ENCODE assay signal across 19 cellular contexts in the genomic region with DNA sequence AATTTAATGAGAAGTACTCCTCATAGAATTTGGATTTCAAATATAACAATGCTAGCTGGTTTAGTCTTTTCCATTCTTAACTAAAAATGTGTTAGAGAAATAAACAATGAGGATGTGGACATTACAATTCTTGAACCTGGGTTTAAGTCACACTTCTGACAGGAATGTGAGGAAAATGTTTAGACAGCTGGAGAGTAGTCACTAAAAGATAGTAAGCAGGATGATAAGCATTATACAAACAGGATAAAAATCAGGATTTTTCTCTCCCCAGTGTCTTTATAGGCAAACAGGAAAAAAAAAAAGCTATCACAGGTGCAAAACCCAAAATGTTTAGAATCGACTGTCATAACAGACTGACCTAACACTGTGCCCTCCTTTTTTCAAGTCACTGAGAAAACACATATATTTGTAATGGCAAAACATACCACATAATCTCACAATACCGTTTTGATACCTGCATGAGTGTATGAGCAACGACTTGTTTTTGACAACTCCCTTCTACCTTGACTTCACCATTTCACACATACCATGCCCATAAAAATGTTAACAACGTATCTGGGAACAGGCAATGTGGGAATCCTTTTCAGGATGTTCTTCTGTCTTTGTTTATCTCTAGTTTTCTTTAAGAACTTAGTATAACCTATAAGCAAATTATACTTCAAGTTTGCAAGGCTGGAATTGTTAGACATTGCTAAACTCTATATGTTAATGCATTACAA.
A peak's percentile ranks its signal among the peaks of the same experiment; 100 is the strongest.
DNase-seq lines count a peak whose midpoint lies in the region; ATAC-seq, FAIRE-seq and TF ChIP-seq lines count a peak whose summit lies in the region.
"Had no signal": no experiment of that assay in that cellular context is flagged by ENCODE, and none has a peak within 500 bp of the region (broad histone marks: within the 10 kb centered on the region; RNA-seq: fewer than 3 reads in every experiment).

No MANE protein-coding gene starts in this region.

- H3K9me3 Mint-ChIP-seq in endothelial cell (ENCODE audit: unreplicated experiment), result no peaks in the 10 kb centered on the region

- POLR2A ChIA-PET in A549 (lab: Yijun Ruan, JAX), result no interaction called here

- WGBS in A549 (ENCODE audit: missing lambda C conversion rate), result 46% methylated on average over 4 of the region's 4 CpGs
- WGBS in psoas muscle, 3 donors, result 55 to 69% (median 64%) methylated on average over 4 of the region's 4 CpGs

- H3K4me3 Mint-ChIP-seq in endothelial cell (ENCODE audit: unreplicated experiment), result no peak overlapping the region

- TF ChIP-seq RAD21 in A549 (conservative IDR thresholded peaks at IDR 0.05 in 1 of 2, IDR thresholded peaks at IDR 0.05 in 1 of 2), result no peak

- peak overlapping the region; percentile 17 for H3K27ac Mint-ChIP-seq in endothelial cell (ENCODE audit: unreplicated experiment)

- FAIRE-seq in A549 (lab: Jason Lieb, UNC), result peak; percentile 73
- FAIRE-seq: GM12878, GM19239, K562 had no signal

- H3K36me3 ChIP-seq in mucosa of descending colon (ENCODE audit: low read depth) (no peaks in the 10 kb centered on the region), psoas muscle (ENCODE audit: insufficient read depth in 1 of 2, low read depth in 1 of 2) (no peaks in the 10 kb centered on the region)

- H3K27ac ChIP-seq in A549 (no peak overlapping the region), psoas muscle (no peak overlapping the region)
- H3K27ac ChIP-seq: BLaER1 treated with 17β-estradiol and CSF1 and Interleukin-3, amounts not matched to agents 10 nM and 100 nM; HL-60 had no signal

- intact Hi-C loops in mucosa of descending colon (cut with DNase I, micrococcal nuclease) (no loop called here), psoas muscle (cut with DNase I) (loop anchor here in 1 of 2 donors (10.0 kb wide), 1 partner anchor 63 kb away; no protein-coding TSS in a partner anchor)

- no peaks in the 10 kb centered on the region for H3K27me3 ChIP-seq in psoas muscle (ENCODE audit: insufficient read depth in 3 of 3, low read length in 2 of 3)
- H3K27me3 ChIP-seq: BLaER1 treated with 17β-estradiol and CSF1 and Interleukin-3, amounts not matched to agents 10 nM and 100 nM had no signal

- peaks cover 11% of the 10 kb centered on the region for H3K4me1 Mint-ChIP-seq in endothelial cell (ENCODE audit: unreplicated experiment)

- peak overlapping the region; percentile 10; the same call in 2 of the 3 replicates for H3K4me2 ChIP-seq in A549
- H3K4me2 ChIP-seq: BLaER1 treated with 17β-estradiol and CSF1 and Interleukin-3, amounts not matched to agents 10 nM and 100 nM; PC-9 had no signal

- no peaks in the 10 kb centered on the region for H3K36me3 Mint-ChIP-seq in endothelial cell (ENCODE audit: low read depth, unreplicated experiment)

- TF ChIP-seq CTCF in A549 (IDR thresholded peaks at IDR 0.05) (no peak), LNCaP clone FGC (IDR thresholded peaks at IDR 0.05; ENCODE audit: control insufficient read depth, extremely low read depth, insufficient read depth) (no peak), endothelial cell (IDR thresholded peaks at IDR 0.05; ENCODE audit: unreplicated experiment) (no peak), mucosa of descending colon (IDR thresholded peaks at IDR 0.05) (no peak), psoas muscle (IDR thresholded peaks at IDR 0.05) (no peak)

- CTCF ChIA-PET in A549 (lab: Yijun Ruan, JAX), result no interaction called here

- no peak for TF ChIP-seq POLR2A in A549 (IDR thresholded peaks at IDR 0.05; ENCODE audit: low read length)

- DNase-seq in A549 (ENCODE audit: low read depth in 1 of 2, low spot score in 1 of 2) (no peak), LNCaP clone FGC (ENCODE audit: low read depth) (peak; percentile 64), endothelial cell (ENCODE audit: low spot score) (no peak), lung microvascular endothelial cell (ENCODE audit: low read depth in 2 of 2) (peak; percentile 4 to 9), mucosa of descending colon (no peak), psoas muscle (no peak)
- DNase-seq: 8988T, NCI-H1092, NCI-H187, NCI-H446, NCI-H748 treated with DMSO at 0.1 percent for 48 hours, PC-9 had no signal

- no peak overlapping the region for H3K4me3 ChIP-seq in A549
- no peak overlapping the region for H3K4me3 ChIP-seq in LNCaP clone FGC (ENCODE audit: low read depth, low read length)
- no peak overlapping the region for H3K4me3 ChIP-seq in mucosa of descending colon
- no peak overlapping the region for H3K4me3 ChIP-seq in psoas muscle
- H3K4me3 ChIP-seq: BLaER1 treated with 17β-estradiol and CSF1 and Interleukin-3, amounts not matched to agents 10 nM and 100 nM; GM12878; K562; PC-9 had no signal

- H3K9me3 ChIP-seq in A549 (peaks cover 12% of the 10 kb centered on the region; the same call in 1 of the 3 replicates), mucosa of descending colon (peaks cover 6% of the 10 kb centered on the region), psoas muscle (no peaks in the 10 kb centered on the region)

- TF ChIP-seq EP300 in A549 (IDR thresholded peaks at IDR 0.05), result no peak

- H3K27me3 Mint-ChIP-seq in endothelial cell (ENCODE audit: unreplicated experiment), result no peaks in the 10 kb centered on the region

- H3K4me1 ChIP-seq in A549 (peaks cover 27% of the 10 kb centered on the region), mucosa of descending colon (ENCODE audit: low read depth) (no peaks in the 10 kb centered on the region), psoas muscle (no peaks in the 10 kb centered on the region)

- ATAC-seq in A549 (no peak), SK-N-SH treated with all-trans-retinoic acid at 6 μM for 48 hours (no peak), mucosa of descending colon (no peak), HG02588 (IDR thresholded peaks at IDR 0.05; ENCODE audit: unreplicated experiment) (no peak), psoas muscle (no peak)
- ATAC-seq: GM12878, K562 had no signal

TF ChIP-seq in A549, 52 proteins besides CTCF, POLR2A, EP300 and RAD21 (continues in another document):
- TF ChIP-seq, protein P1, sequence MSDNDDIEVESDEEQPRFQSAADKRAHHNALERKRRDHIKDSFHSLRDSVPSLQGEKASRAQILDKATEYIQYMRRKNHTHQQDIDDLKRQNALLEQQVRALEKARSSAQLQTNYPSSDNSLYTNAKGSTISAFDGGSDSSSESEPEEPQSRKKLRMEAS (IDR thresholded peaks at IDR 0.05), result no peak
- TF ChIP-seq, protein P2, sequence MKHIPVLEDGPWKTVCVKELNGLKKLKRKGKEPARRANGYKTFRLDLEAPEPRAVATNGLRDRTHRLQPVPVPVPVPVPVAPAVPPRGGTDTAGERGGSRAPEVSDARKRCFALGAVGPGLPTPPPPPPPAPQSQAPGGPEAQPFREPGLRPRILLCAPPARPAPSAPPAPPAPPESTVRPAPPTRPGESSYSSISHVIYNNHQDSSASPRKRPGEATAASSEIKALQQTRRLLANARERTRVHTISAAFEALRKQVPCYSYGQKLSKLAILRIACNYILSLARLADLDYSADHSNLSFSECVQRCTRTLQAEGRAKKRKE (CRISPR knock-in tag; IDR thresholded peaks at IDR 0.05; ENCODE audit: low read depth), result no peak
- no peak for TF ChIP-seq GATA3 (IDR thresholded peaks at IDR 0.05; ENCODE audit: borderline replicate concordance)
- no peak for TF ChIP-seq NFE2L2 (conservative IDR thresholded peaks at IDR 0.05; ENCODE audit: low read length)
- TF ChIP-seq, protein P3, sequence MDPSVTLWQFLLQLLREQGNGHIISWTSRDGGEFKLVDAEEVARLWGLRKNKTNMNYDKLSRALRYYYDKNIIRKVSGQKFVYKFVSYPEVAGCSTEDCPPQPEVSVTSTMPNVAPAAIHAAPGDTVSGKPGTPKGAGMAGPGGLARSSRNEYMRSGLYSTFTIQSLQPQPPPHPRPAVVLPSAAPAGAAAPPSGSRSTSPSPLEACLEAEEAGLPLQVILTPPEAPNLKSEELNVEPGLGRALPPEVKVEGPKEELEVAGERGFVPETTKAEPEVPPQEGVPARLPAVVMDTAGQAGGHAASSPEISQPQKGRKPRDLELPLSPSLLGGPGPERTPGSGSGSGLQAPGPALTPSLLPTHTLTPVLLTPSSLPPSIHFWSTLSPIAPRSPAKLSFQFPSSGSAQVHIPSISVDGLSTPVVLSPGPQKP (IDR thresholded peaks at IDR 0.05; ENCODE audit: low read depth, low read length), result no peak
- no peak for TF ChIP-seq RFX5 (IDR thresholded peaks at IDR 0.05)

TF ChIP-seq in SK-N-SH treated with all-trans-retinoic acid at 6 μM for 48 hours, 23 proteins besides CTCF, POLR2A, EP300 and RAD21 (continues in another document):
- TF ChIP-seq RARB (CRISPR knock-in tag; IDR thresholded peaks at IDR 0.05), result no peak
- TF ChIP-seq, protein P4, sequence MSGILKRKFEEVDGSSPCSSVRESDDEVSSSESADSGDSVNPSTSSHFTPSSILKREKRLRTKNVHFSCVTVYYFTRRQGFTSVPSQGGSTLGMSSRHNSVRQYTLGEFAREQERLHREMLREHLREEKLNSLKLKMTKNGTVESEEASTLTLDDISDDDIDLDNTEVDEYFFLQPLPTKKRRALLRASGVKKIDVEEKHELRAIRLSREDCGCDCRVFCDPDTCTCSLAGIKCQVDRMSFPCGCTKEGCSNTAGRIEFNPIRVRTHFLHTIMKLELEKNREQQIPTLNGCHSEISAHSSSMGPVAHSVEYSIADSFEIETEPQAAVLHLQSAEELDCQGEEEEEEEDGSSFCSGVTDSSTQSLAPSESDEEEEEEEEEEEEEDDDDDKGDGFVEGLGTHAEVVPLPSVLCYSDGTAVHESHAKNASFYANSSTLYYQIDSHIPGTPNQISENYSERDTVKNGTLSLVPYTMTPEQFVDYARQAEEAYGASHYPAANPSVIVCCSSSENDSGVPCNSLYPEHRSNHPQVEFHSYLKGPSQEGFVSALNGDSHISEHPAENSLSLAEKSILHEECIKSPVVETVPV (CRISPR knock-in tag; IDR thresholded peaks at IDR 0.05), result no peak
- TF ChIP-seq, protein P5, sequence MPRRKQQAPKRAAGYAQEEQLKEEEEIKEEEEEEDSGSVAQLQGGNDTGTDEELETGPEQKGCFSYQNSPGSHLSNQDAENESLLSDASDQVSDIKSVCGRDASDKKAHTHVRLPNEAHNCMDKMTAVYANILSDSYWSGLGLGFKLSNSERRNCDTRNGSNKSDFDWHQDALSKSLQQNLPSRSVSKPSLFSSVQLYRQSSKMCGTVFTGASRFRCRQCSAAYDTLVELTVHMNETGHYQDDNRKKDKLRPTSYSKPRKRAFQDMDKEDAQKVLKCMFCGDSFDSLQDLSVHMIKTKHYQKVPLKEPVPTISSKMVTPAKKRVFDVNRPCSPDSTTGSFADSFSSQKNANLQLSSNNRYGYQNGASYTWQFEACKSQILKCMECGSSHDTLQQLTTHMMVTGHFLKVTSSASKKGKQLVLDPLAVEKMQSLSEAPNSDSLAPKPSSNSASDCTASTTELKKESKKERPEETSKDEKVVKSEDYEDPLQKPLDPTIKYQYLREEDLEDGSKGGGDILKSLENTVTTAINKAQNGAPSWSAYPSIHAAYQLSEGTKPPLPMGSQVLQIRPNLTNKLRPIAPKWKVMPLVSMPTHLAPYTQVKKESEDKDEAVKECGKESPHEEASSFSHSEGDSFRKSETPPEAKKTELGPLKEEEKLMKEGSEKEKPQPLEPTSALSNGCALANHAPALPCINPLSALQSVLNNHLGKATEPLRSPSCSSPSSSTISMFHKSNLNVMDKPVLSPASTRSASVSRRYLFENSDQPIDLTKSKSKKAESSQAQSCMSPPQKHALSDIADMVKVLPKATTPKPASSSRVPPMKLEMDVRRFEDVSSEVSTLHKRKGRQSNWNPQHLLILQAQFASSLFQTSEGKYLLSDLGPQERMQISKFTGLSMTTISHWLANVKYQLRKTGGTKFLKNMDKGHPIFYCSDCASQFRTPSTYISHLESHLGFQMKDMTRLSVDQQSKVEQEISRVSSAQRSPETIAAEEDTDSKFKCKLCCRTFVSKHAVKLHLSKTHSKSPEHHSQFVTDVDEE (CRISPR knock-in tag; IDR thresholded peaks at IDR 0.05), result no peak

Comparison
In these comparisons a context has a peak if more than half of its experiments do, and no peak if none do; other contexts are left out.
1. DNase-seq: peak in LNCaP clone FGC (single experiment) and lung microvascular endothelial cell (2 of 2); none in A549 (0 of 2), endothelial cell (single experiment), mucosa of descending colon (0 of 3) and psoas muscle (0 of 2).